ENCODE assay signal across 9 cellular contexts in genomic region chr12:48198619-48198973, GRCh38. TPM values are rescaled to one million over a fixed set of nuclear protein-coding genes. Genes with fewer than 3 reads are reported as not detected.
DNase-seq lines count a peak whose midpoint lies in the region; ATAC-seq, FAIRE-seq and TF ChIP-seq lines count a peak whose summit lies in the region.
"Had no signal": no experiment of that assay in that cellular context is flagged by ENCODE, and none has a peak within 500 bp of the region (broad histone marks: within the 10 kb centered on the region; RNA-seq: fewer than 3 reads in every experiment).

No MANE protein-coding gene starts in this region.

- peaks cover 34% of the 10 kb centered on the region for H3K4me1 ChIP-seq in CD8-positive, alpha-beta memory T cell (ENCODE audit: insufficient read depth, low read length)
- H3K4me1 ChIP-seq in Panc1 (ENCODE audit: control insufficient read depth, insufficient read depth, low read length) (peaks cover 19% of the 10 kb centered on the region), mesendoderm (ENCODE audit: control insufficient read depth, low read depth, low read length) (peaks cover 2% of the 10 kb centered on the region), tibial nerve (peaks cover 0 to 41% (median 10%) of the 10 kb centered on the region in 4 donors)

- H3K18ac ChIP-seq in mesendoderm (ENCODE audit: low read length): peak overlapping the region; percentile 53

- DNase-seq in CD8-positive, alpha-beta memory T cell: peak in 2 of 5 donors; percentile 7 to 60
- DNase-seq in Panc1 (ENCODE audit: low read depth, low spot score): no peak
- DNase-seq in coronary artery (ENCODE audit: low spot score): peak; percentile 77
- DNase-seq in mesendoderm: peak; percentile 35
- no peak for DNase-seq in tibial nerve (ENCODE audit: low spot score in 2 of 2)
- no peak for DNase-seq in NCI-H1105 (lab: John Stamatoyannopoulos, UW)
- no peak for DNase-seq in GM19239 (ENCODE audit: insufficient read length, low spot score)

- no peaks in the 10 kb centered on the region for H3K9me3 ChIP-seq in CD8-positive, alpha-beta memory T cell (ENCODE audit: low read length)
- no peaks in the 10 kb centered on the region for H3K9me3 ChIP-seq in Panc1 (ENCODE audit: control insufficient read depth, insufficient read depth, low read depth, low read length)
- H3K9me3 ChIP-seq in tibial nerve: peaks cover 0 to 16% (median 0%) of the 10 kb centered on the region in 4 donors

- H3K27ac Mint-ChIP-seq in CD8-positive, alpha-beta memory T cell: peak overlapping the region; percentile 85 to 100 (median 96)

- H3K9me3 Mint-ChIP-seq in CD8-positive, alpha-beta memory T cell: peaks cover 0 to 23% (median 14%) of the 10 kb centered on the region in 5 donors

- ATAC-seq in GM21723 (IDR thresholded peaks at IDR 0.05; ENCODE audit: unreplicated experiment): peak; percentile 15
- ATAC-seq in Panc1: peak; percentile 43

- peak overlapping the region; percentile 97 for H3K56ac ChIP-seq in mesendoderm (ENCODE audit: low read length)

- CTCF ChIA-PET in CD8-positive, alpha-beta memory T cell (lab: Charles Lee): interaction anchor here (1.3 to 3.8 kb wide), 6 partner anchors 12 to 211 kb away, joined by 3 to 39 read pairs (median 10); partner anchors contain the start of genes ASB8, CCDC184 and ZNF641
- CTCF ChIA-PET in Panc1 (lab: Charles Lee): no interaction called here

- no peak overlapping the region for H2BK15ac ChIP-seq in mesendoderm (replicated peaks; ENCODE audit: low read depth)

- H3K27ac ChIP-seq in CD8-positive, alpha-beta memory T cell (ENCODE audit: low read depth, low read length): peak overlapping the region; percentile 99
- H3K27ac ChIP-seq in Panc1 (ENCODE audit: low read length) (peak overlapping the region; percentile 95), coronary artery (peak overlapping the region; percentile 94 to 99), mesendoderm (ENCODE audit: low read depth, low read length) (no peak overlapping the region), tibial nerve (peak overlapping the region; percentile 95 to 98 (median 96))

- H3K4me3 ChIP-seq in CD8-positive, alpha-beta memory T cell (ENCODE audit: low read length): peak overlapping the region; percentile 94
- peak overlapping the region; percentile 85 to 93 for H3K4me3 ChIP-seq in Panc1 (ENCODE audit: low read depth in 2 of 2, low read length in 2 of 2)
- H3K4me3 ChIP-seq in coronary artery: peak overlapping the region; percentile 87
- H3K4me3 ChIP-seq in mesendoderm (ENCODE audit: low read length): peak overlapping the region; percentile 84
- H3K4me3 ChIP-seq in tibial nerve: peak overlapping the region; percentile 74 to 88 (median 80)

- intact Hi-C loops in Panc1 (cut with micrococcal nuclease; ENCODE audit: unreplicated experiment): loop anchor here (5.0 kb wide), 1 partner anchor 254 kb away; no protein-coding TSS in a partner anchor

- POLR2A ChIA-PET in CD8-positive, alpha-beta memory T cell (lab: Charles Lee): interaction anchor here (0.7 to 3.9 kb wide), 8 partner anchors 12 to 244 kb away, joined by 3 to 29 read pairs (median 5); partner anchors contain the start of genes ASB8, CCDC184 and SENP1
- POLR2A ChIA-PET in Panc1 (lab: Charles Lee): interaction anchor here (0.5 to 0.8 kb wide), 4 partner anchors 12 to 603 kb away, joined by 4 to 17 read pairs (median 8); no protein-coding TSS in a partner anchor

- no peaks in the 10 kb centered on the region for H3K79me1 ChIP-seq in mesendoderm (ENCODE audit: low read length)

- no peak overlapping the region for H3K23ac ChIP-seq in mesendoderm (ENCODE audit: low read length)

- WGBS in mesendoderm (ENCODE audit: extremely low coverage, insufficient coverage, low lambda C conversion rate): no CpG with 5 or more reads among the region's 27 CpGs
- WGBS in tibial nerve, 2 donors: 26 to 27% methylated on average over 13 to 22 of the region's 27 CpGs

- no peak overlapping the region for H2BK120ac ChIP-seq in mesendoderm (ENCODE audit: low read depth, low read length)

- H3K4me1 Mint-ChIP-seq in CD8-positive, alpha-beta memory T cell: peaks cover 45 to 65% (median 60%) of the 10 kb centered on the region in 3 donors

- TF ChIP-seq POLR2A in tibial nerve (IDR thresholded peaks at IDR 0.05): no peak

- H3K4ac ChIP-seq in mesendoderm (ENCODE audit: low read depth, low read length): peak overlapping the region; percentile 17

- H4K8ac ChIP-seq in mesendoderm (ENCODE audit: low read depth, low read length): no peak overlapping the region

- H3K27me3 Mint-ChIP-seq in CD8-positive, alpha-beta memory T cell: peaks cover 5 to 16% of the 10 kb centered on the region in 2 donors

- peaks cover 0 to 31% (median 23%) of the 10 kb centered on the region in 3 donors for H3K36me3 Mint-ChIP-seq in CD8-positive, alpha-beta memory T cell

- H3K79me2 ChIP-seq in mesendoderm (ENCODE audit: control insufficient read depth, insufficient read depth, low read length): no peaks in the 10 kb centered on the region

- H3K9ac ChIP-seq in mesendoderm (ENCODE audit: low read length): peak overlapping the region; percentile 86

- no peaks in the 10 kb centered on the region for H3K36me3 ChIP-seq in CD8-positive, alpha-beta memory T cell (ENCODE audit: insufficient read depth, low read length)
- no peaks in the 10 kb centered on the region for H3K36me3 ChIP-seq in Panc1 (ENCODE audit: control insufficient read depth, insufficient read depth, low read length)
- no peaks in the 10 kb centered on the region for H3K36me3 ChIP-seq in mesendoderm (ENCODE audit: control insufficient read depth, insufficient read depth, low read length)
- peaks cover 0 to 14% (median 0%) of the 10 kb centered on the region in 3 donors for H3K36me3 ChIP-seq in tibial nerve

- peak overlapping the region; percentile 87 to 93 (median 89) for H3K4me3 Mint-ChIP-seq in CD8-positive, alpha-beta memory T cell

- no peak for FAIRE-seq in GM19239 (lab: Jason Lieb, UNC)

- peak overlapping the region; percentile 89 for H3K4me2 ChIP-seq in mesendoderm (ENCODE audit: low read length)

- H4K5ac ChIP-seq in mesendoderm (ENCODE audit: low read length): no peak overlapping the region

- H3K27me3 ChIP-seq in CD8-positive, alpha-beta memory T cell (ENCODE audit: insufficient read depth, low read length, poor library complexity, severe bottlenecking): no peaks in the 10 kb centered on the region
- H3K27me3 ChIP-seq in Panc1 (ENCODE audit: control insufficient read depth, insufficient read depth, low read length): peaks cover 3% of the 10 kb centered on the region; the same call in 1 of the 2 replicates
- peaks cover 10% of the 10 kb centered on the region for H3K27me3 ChIP-seq in mesendoderm (ENCODE audit: insufficient read depth, low read length, poor library complexity)
- no peaks in the 10 kb centered on the region for H3K27me3 ChIP-seq in tibial nerve

- H2AK5ac ChIP-seq in mesendoderm (ENCODE audit: low read length): no peak overlapping the region

- H2BK5ac ChIP-seq in mesendoderm (ENCODE audit: low read length): no peak overlapping the region

- TF ChIP-seq EP300 in tibial nerve (IDR thresholded peaks at IDR 0.05): no peak

- TF ChIP-seq CTCF in Panc1 (IDR thresholded peaks at IDR 0.05) (no peak), coronary artery (IDR thresholded peaks at IDR 0.05) (no peak), tibial nerve (IDR thresholded peaks at IDR 0.05) (no peak)

- in situ Hi-C loops in Panc1 (cut with HindIII; ENCODE audit: low pct_unique_long_range_greater_than_20kb, low sequenced_read_pairs): no loop called here

- TSS peak; percentile 84 for BruUV-seq in Panc1 (replicated peaks; lab: Mats Ljungman, UMichigan)

RNA-seq across cellular contexts. Expression of gene OR10AD1, which starts 4.5 kb away (rescaled TPM):
- not detected for total RNA-seq in CD8-positive, alpha-beta memory T cell
- not detected for polyA plus RNA-seq in CD8-positive, alpha-beta memory T cell
- not detected for total RNA-seq in Panc1 (2021; ENCODE audit: unreplicated experiment)
- 0.23 TPM for polyA plus RNA-seq in Panc1 (2012; ENCODE audit: insufficient read length)
- polyA plus RNA-seq in mesendoderm (2013, experiment 1 of 2): not detected
- not detected for polyA plus RNA-seq in mesendoderm (2013, experiment 2 of 2)
- total RNA-seq in tibial nerve: not detected
- total RNA-seq: renal cortical epithelial cell had no signal

RNA-seq across cellular contexts. Expression of gene CCDC184, which starts 15.2 kb away (rescaled TPM):
- under 1 TPM; 0.72 to 0.97 TPM for total RNA-seq in CD8-positive, alpha-beta memory T cell
- 0.91 TPM for polyA plus RNA-seq in CD8-positive, alpha-beta memory T cell
- total RNA-seq in Panc1 (2021; ENCODE audit: unreplicated experiment) (0.74 TPM), tibial nerve (1 to 10 TPM; 2.1 to 4.3 (median 2.9) TPM)
- polyA plus RNA-seq in Panc1 (2012; ENCODE audit: insufficient read length): 0.99 TPM
- polyA plus RNA-seq in mesendoderm (2013, experiment 1 of 2): 0.17 TPM
- 0.27 TPM for polyA plus RNA-seq in mesendoderm (2013, experiment 2 of 2)

RNA-seq across cellular contexts. Expression of gene ASB8, which starts 41.3 kb away (rescaled TPM):
- 10 to 100 TPM; 32.5 to 38.1 TPM for total RNA-seq in CD8-positive, alpha-beta memory T cell
- 81.8 TPM for polyA plus RNA-seq in CD8-positive, alpha-beta memory T cell
- 17.1 TPM for total RNA-seq in Panc1 (2021; ENCODE audit: unreplicated experiment)
- 13.5 TPM for polyA plus RNA-seq in Panc1 (2012; ENCODE audit: insufficient read length)
- polyA plus RNA-seq in mesendoderm (2013, experiment 1 of 2): 4.5 TPM
- polyA plus RNA-seq in mesendoderm (2013, experiment 2 of 2): 4.5 TPM
- 10 to 100 TPM; 25.1 to 40.2 (median 28.2) TPM for total RNA-seq in tibial nerve

Comparison
In these comparisons a context has a peak if more than half of its experiments do, and no peak if none do; other contexts are left out.
1. DNase-seq: peak in coronary artery (single experiment) and mesendoderm (single experiment); none in Panc1 (single experiment), tibial nerve (0 of 2), NCI-H1105 (single experiment) and GM19239 (single experiment).
2. Peak in every context shown above with its lines, with median percentiles within 50 percentile points of each other: H3K4me3 ChIP-seq.